Comparison of ENCODE assay signal across 25 cellular contexts in genomic region chr14:96351986-96352385, GRCh38.
"Had no signal": no experiment of that assay in that cellular context is flagged by ENCODE, and none has a peak within 500 bp of the region (broad histone marks: within the 10 kb centered on the region; RNA-seq: fewer than 3 reads in every experiment).

No MANE protein-coding gene starts in this region.

- H3K27me3 Mint-ChIP-seq: activated CD4-positive, alpha-beta memory T cell treated with anti-CD3 and anti-CD28 coated beads for 36 hours; activated naive CD4-positive, alpha-beta T cell treated with anti-CD3 and anti-CD28 coated beads, Interleukin-2, amount 10 ng/mL, durations not matched to agents 7 days and 5 days; dendritic cell treated with granulocyte-macrophage colony-stimulating factor and Interleukin-4, amounts not matched to agents 40 ng/mL and 50 ng/mL, for 4 days; naive thymus-derived CD4-positive, alpha-beta T cell; progenitor cell of endocrine pancreas; stimulated activated naive B cell treated with anti-CD40 and anti-IgM and Interleukin-4, amounts not matched to agents 10 μg/mL and 1 μg/mL and 100 μg/mL, for 72 hours; type B pancreatic cell had no signal

- H3K4me1 ChIP-seq: lower lobe of right lung, testis had no signal

- H3K4me3 Mint-ChIP-seq: activated CD4-positive, alpha-beta memory T cell treated with anti-CD3 and anti-CD28 coated beads for 36 hours; activated naive CD4-positive, alpha-beta T cell treated with anti-CD3 and anti-CD28 coated beads, Interleukin-2, amount 10 ng/mL, durations not matched to agents 7 days and 5 days; activated T-cell treated with anti-CD3 and anti-CD28 coated beads, Interleukin-2, amount 50 U/mL, for 72 hours; dendritic cell treated with granulocyte-macrophage colony-stimulating factor and Interleukin-4, amounts not matched to agents 40 ng/mL and 50 ng/mL, for 4 days; naive thymus-derived CD4-positive, alpha-beta T cell; neural crest cell; stimulated activated naive B cell treated with anti-CD40 and anti-IgM and Interleukin-4, amounts not matched to agents 10 μg/mL and 1 μg/mL and 100 μg/mL, for 72 hours; T-helper 1 cell treated with Interleukin-12 subunit alpha and Interleukin-12 subunit beta and Interleukin-4 antibody, amounts not matched to agents 30 μg/mL and 1 μg/mL, for 36 hours; type B pancreatic cell had no signal

- H3K4me1 Mint-ChIP-seq: activated naive CD4-positive, alpha-beta T cell treated with anti-CD3 and anti-CD28 coated beads, Interleukin-2, amount 10 ng/mL, durations not matched to agents 7 days and 5 days; neural crest cell had no signal

- H3K27ac Mint-ChIP-seq: activated CD4-positive, alpha-beta memory T cell treated with anti-CD3 and anti-CD28 coated beads for 36 hours; activated naive CD4-positive, alpha-beta T cell treated with anti-CD3 and anti-CD28 coated beads, Interleukin-2, amount 10 ng/mL, durations not matched to agents 7 days and 5 days; activated T-cell treated with anti-CD3 and anti-CD28 coated beads, Interleukin-2, amount 50 U/mL, for 72 hours; dendritic cell treated with granulocyte-macrophage colony-stimulating factor and Interleukin-4, amounts not matched to agents 40 ng/mL and 50 ng/mL, for 4 days; naive thymus-derived CD4-positive, alpha-beta T cell; progenitor cell of endocrine pancreas; stimulated activated naive B cell treated with anti-CD40 and anti-IgM and Interleukin-4, amounts not matched to agents 10 μg/mL and 1 μg/mL and 100 μg/mL, for 72 hours; T-helper 1 cell treated with Interleukin-12 subunit alpha and Interleukin-12 subunit beta and Interleukin-4 antibody, amounts not matched to agents 30 μg/mL and 1 μg/mL, for 36 hours; type B pancreatic cell had no signal

- ATAC-seq: activated T-cell treated with anti-CD3 and anti-CD28 coated beads, Interleukin-2, amount 50 U/mL, for 72 hours; body of pancreas; gastrocnemius medialis; left lobe of liver; lower lobe of right lung; naive thymus-derived CD4-positive, alpha-beta T cell; stimulated activated naive B cell treated with anti-CD40 and anti-IgM and Interleukin-4, amounts not matched to agents 10 μg/mL and 1 μg/mL and 100 μg/mL, for 72 hours had no signal

- H3K27ac ChIP-seq: body of pancreas, cardiac muscle cell, gastrocnemius medialis, lower lobe of right lung, sigmoid colon, testis had no signal

- H3K9me3 Mint-ChIP-seq: activated CD4-positive, alpha-beta memory T cell treated with anti-CD3 and anti-CD28 coated beads for 36 hours; activated naive CD4-positive, alpha-beta T cell treated with anti-CD3 and anti-CD28 coated beads, Interleukin-2, amount 10 ng/mL, durations not matched to agents 7 days and 5 days; activated T-cell treated with anti-CD3 and anti-CD28 coated beads, Interleukin-2, amount 50 U/mL, for 72 hours; dendritic cell treated with granulocyte-macrophage colony-stimulating factor and Interleukin-4, amounts not matched to agents 40 ng/mL and 50 ng/mL, for 4 days; naive thymus-derived CD4-positive, alpha-beta T cell; neural crest cell; type B pancreatic cell had no signal

- DNase-seq: activated CD4-positive, alpha-beta memory T cell treated with anti-CD3 and anti-CD28 coated beads for 36 hours; activated CD4-positive, alpha-beta T cell treated with anti-CD3 and anti-CD28 coated beads for 48 hours; activated effector memory CD4-positive, alpha-beta T cell treated with Interleukin-2 at 50 U/mL for 16 hours; activated naive CD4-positive, alpha-beta T cell treated with anti-CD3 and anti-CD28 coated beads, Interleukin-2, amount 10 ng/mL, durations not matched to agents 7 days and 5 days; activated T-cell treated with anti-CD3 and anti-CD28 coated beads, Interleukin-2, amount 50 U/mL, for 72 hours; body of pancreas; effector CD4-positive, alpha-beta T cell; gastrocnemius medialis; head of caudate nucleus; islet precursor cell; lower lobe of right lung; naive thymus-derived CD4-positive, alpha-beta T cell; retina; sigmoid colon; stimulated activated CD4-positive, alpha-beta T cell treated with anti-CD3 and anti-CD28 coated beads, Interleukin-2, amount 100 ng/mL, for 48 hours; stimulated activated CD8-positive, alpha-beta memory T cell treated with anti-CD3 and anti-CD28 coated beads, Interleukin-4, amount 100 ng/mL, for 48 hours; stimulated activated naive B cell treated with anti-CD40 and anti-IgM and Interleukin-4, amounts not matched to agents 10 μg/mL and 1 μg/mL and 100 μg/mL, for 72 hours; testis had no signal

- H3K27me3 ChIP-seq: body of pancreas, cardiac muscle cell, gastrocnemius medialis, sigmoid colon, testis had no signal
